8 cellular contexts compared by ENCODE assay signal in genomic region chr14:78598046-78598652, GRCh38.
DNase-seq lines count a peak whose midpoint lies in the region; ATAC-seq and TF ChIP-seq lines count a peak whose summit lies in the region.

No MANE protein-coding gene starts in this region.

- H3K9me3 ChIP-seq in CD4-positive, alpha-beta T cell (ENCODE audit: control insufficient read depth, low read length) = no peaks in the 10 kb centered on the region
- no peaks in the 10 kb centered on the region for H3K9me3 ChIP-seq in suprapubic skin

- DNase-seq in CD4-positive, alpha-beta T cell = peak in 8 of 10 experiments; percentile 1 to 9 (median 4)
- DNase-seq in NCI-H460 (ENCODE audit: extremely low read depth, low read depth) (peak; percentile 58), erythroblast (lab: John Stamatoyannopoulos, UW) (peak; percentile 40 to 72), mucosa of gallbladder (ENCODE audit: low spot score) (peak; percentile 39), suprapubic skin (ENCODE audit: low spot score in 2 of 2) (no peak)
- peak; percentile 51 for DNase-seq in activated CD4-positive, alpha-beta memory T cell treated with anti-CD3 and anti-CD28 coated beads for 36 hours

- peaks cover 26% of the 10 kb centered on the region for H3K27me3 Mint-ChIP-seq in CD4-positive, alpha-beta T cell
- peaks cover 7% of the 10 kb centered on the region for H3K27me3 Mint-ChIP-seq in activated CD4-positive, alpha-beta memory T cell treated with anti-CD3 and anti-CD28 coated beads for 36 hours

- POLR2A ChIA-PET in CD4-positive, alpha-beta T cell (lab: Charles Lee) = no interaction called here
- POLR2A ChIA-PET in activated CD4-positive, alpha-beta memory T cell treated with anti-CD3 and anti-CD28 coated beads for 36 hours (lab: Charles Lee) = no interaction called here

- 41% methylated on average over 10 of the region's 10 CpGs for WGBS in suprapubic skin

- H3K36me3 Mint-ChIP-seq in CD4-positive, alpha-beta T cell (ENCODE audit: low read depth) = no peaks in the 10 kb centered on the region
- H3K36me3 Mint-ChIP-seq in activated CD4-positive, alpha-beta memory T cell treated with anti-CD3 and anti-CD28 coated beads for 36 hours = no peaks in the 10 kb centered on the region

- no peak for ATAC-seq in CD4-positive, alpha-beta T cell (ENCODE audit: poor library complexity)
- ATAC-seq in GM19025 (IDR thresholded peaks at IDR 0.05; ENCODE audit: low read depth, unreplicated experiment) (peak; percentile 78), HG03108 (IDR thresholded peaks at IDR 0.05; ENCODE audit: unreplicated experiment) (peak; percentile 78)

- no peaks in the 10 kb centered on the region for H3K4me1 ChIP-seq in suprapubic skin

- no peaks in the 10 kb centered on the region for H3K4me1 Mint-ChIP-seq in CD4-positive, alpha-beta T cell (ENCODE audit: low read depth)
- H3K4me1 Mint-ChIP-seq in activated CD4-positive, alpha-beta memory T cell treated with anti-CD3 and anti-CD28 coated beads for 36 hours (ENCODE audit: low read depth) = no peaks in the 10 kb centered on the region

- no peak for TF ChIP-seq EP300 in suprapubic skin (IDR thresholded peaks at IDR 0.05)

- intact Hi-C loops in CD4-positive, alpha-beta T cell (cut with DNase I, micrococcal nuclease) = loop anchor here (2.0 to 10.0 kb wide), 3 partner anchors 735 to 1443 kb away; no protein-coding TSS in a partner anchor
- intact Hi-C loops in activated CD4-positive, alpha-beta memory T cell treated with anti-CD3 and anti-CD28 coated beads for 36 hours (cut with micrococcal nuclease) = loop anchor here (1.0 to 5.0 kb wide), 2 partner anchors 576 to 736 kb away; no protein-coding TSS in a partner anchor

- TF ChIP-seq CTCF in CD4-positive, alpha-beta T cell (IDR thresholded peaks at IDR 0.05) = peak; percentile 78
- peak; percentile 46 to 78 for TF ChIP-seq CTCF in suprapubic skin (IDR thresholded peaks at IDR 0.05)

- H3K9me3 Mint-ChIP-seq in CD4-positive, alpha-beta T cell = no peaks in the 10 kb centered on the region
- no peaks in the 10 kb centered on the region for H3K9me3 Mint-ChIP-seq in activated CD4-positive, alpha-beta memory T cell treated with anti-CD3 and anti-CD28 coated beads for 36 hours

- H3K4me3 ChIP-seq in suprapubic skin = no peak overlapping the region

- CTCF ChIA-PET in CD4-positive, alpha-beta T cell (lab: Charles Lee) = no interaction called here
- CTCF ChIA-PET in activated CD4-positive, alpha-beta memory T cell treated with anti-CD3 and anti-CD28 coated beads for 36 hours (lab: Charles Lee) = interaction anchor here (0.6 to 4.8 kb wide), 13 partner anchors 9 to 737 kb away, joined by 3 to 35 read pairs (median 4); no protein-coding TSS in a partner anchor

- H3K27me3 ChIP-seq in CD4-positive, alpha-beta T cell (ENCODE audit: control insufficient read depth, insufficient read depth, low read length) = no peaks in the 10 kb centered on the region
- peaks cover 3% of the 10 kb centered on the region for H3K27me3 ChIP-seq in suprapubic skin

- no peaks in the 10 kb centered on the region for H3K36me3 ChIP-seq in suprapubic skin

- no peak overlapping the region for H3K27ac Mint-ChIP-seq in CD4-positive, alpha-beta T cell
- no peak overlapping the region for H3K27ac Mint-ChIP-seq in activated CD4-positive, alpha-beta memory T cell treated with anti-CD3 and anti-CD28 coated beads for 36 hours

- H3K4me3 Mint-ChIP-seq in CD4-positive, alpha-beta T cell = no peak overlapping the region
- H3K4me3 Mint-ChIP-seq in activated CD4-positive, alpha-beta memory T cell treated with anti-CD3 and anti-CD28 coated beads for 36 hours = no peak overlapping the region

- no peak for TF ChIP-seq POLR2A in erythroblast (IDR thresholded peaks at IDR 0.05; ENCODE audit: low read length)
- TF ChIP-seq POLR2A in suprapubic skin (IDR thresholded peaks at IDR 0.05) = no peak

- no peak overlapping the region for H3K27ac ChIP-seq in CD4-positive, alpha-beta T cell (ENCODE audit: low read depth, low read length)
- no peak overlapping the region for H3K27ac ChIP-seq in suprapubic skin

Comparison
In these comparisons a context has a peak if more than half of its experiments do, and no peak if none do; other contexts are left out.
1. DNase-seq: peak in CD4-positive, alpha-beta T cell (8 of 10), NCI-H460 (single experiment), activated CD4-positive, alpha-beta memory T cell treated with anti-CD3 and anti-CD28 coated beads for 36 hours (single experiment), erythroblast (2 of 2) and mucosa of gallbladder (single experiment); none in suprapubic skin (0 of 2).